In genomic region chrX:15335135-15336022, GRCh38 we compare ENCODE assay signal across 8 cellular contexts.
DNase-seq lines count a peak whose midpoint lies in the region; ATAC-seq and TF ChIP-seq lines count a peak whose summit lies in the region.

Gene PIGA (minus strand): TSS chrX:15335523. CDS start chrX:15331930, 3,593 bp downstream.

- DNase-seq in AML-193 (lab: John Stamatoyannopoulos, UW) = peak; percentile 81 to 83
- DNase-seq in NCI-H510A treated with DMSO at 0.1 percent for 48 hours (lab: John Stamatoyannopoulos, UW) = peak; percentile 92
- peak; percentile 72 to 75 for DNase-seq in activated CD4-positive, alpha-beta T cell treated with anti-CD3 and anti-CD28 coated beads for 24 hours (ENCODE audit: low read depth in 2 of 2)
- DNase-seq in choroid plexus epithelial cell (ENCODE audit: low read depth) = peak; percentile 98
- DNase-seq in kidney glomerular epithelial cell (lab: John Stamatoyannopoulos, UW) = peak; percentile 74
- DNase-seq in stimulated activated CD4-positive, alpha-beta T cell treated with anti-CD3 and anti-CD28 coated beads, Interleukin-1b, Interleukin-23, amount 100 ng/mL, for 1 hour (ENCODE audit: low read depth in 2 of 2) = peak; percentile 59 to 69

- peak within 1 kb of the TSS; percentile 78 for H3K4me3 ChIP-seq in choroid plexus epithelial cell (ENCODE audit: low read depth, low read length)

- peak; percentile 99 for ATAC-seq in HG03439 (IDR thresholded peaks at IDR 0.05; ENCODE audit: unreplicated experiment)

- no peak for TF ChIP-seq CTCF in choroid plexus epithelial cell (conservative IDR thresholded peaks at IDR 0.05; ENCODE audit: low read depth, low read length)

- peak; percentile 64 for TF ChIP-seq POLR2A in GM19193 (IDR thresholded peaks at IDR 0.05; ENCODE audit: extremely low read depth, insufficient read depth, insufficient read length)

Comparison
In these comparisons a context has a peak if more than half of its experiments do, and no peak if none do; other contexts are left out.
1. Peak in every context shown above with its lines: DNase-seq, ATAC-seq and H3K4me3 ChIP-seq.